Comparison of ENCODE assay signal across 8 cellular contexts in the genomic region with DNA sequence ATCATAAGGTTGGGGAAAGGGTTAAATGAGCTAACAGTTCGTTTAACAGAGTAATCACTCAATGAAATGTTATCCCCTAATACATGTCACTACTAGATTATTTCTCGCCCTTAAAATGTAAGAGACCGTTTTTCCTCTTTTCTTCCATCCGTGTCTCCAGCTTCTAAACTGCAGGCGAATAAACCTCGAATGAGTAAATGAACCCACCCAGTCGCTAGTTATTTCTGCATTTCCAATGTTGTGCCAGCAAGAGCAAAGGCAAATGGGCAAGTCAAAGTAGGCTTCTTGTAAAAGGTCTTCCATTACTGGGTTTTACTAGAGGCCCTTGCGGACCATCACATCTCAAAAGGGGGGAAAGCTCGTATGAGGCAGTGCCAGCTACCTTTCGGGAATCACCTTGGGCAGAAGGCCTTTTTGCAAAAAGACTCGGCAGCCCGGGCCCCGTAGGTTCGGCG. TPM values are rescaled to one million over a fixed set of nuclear protein-coding genes. Genes with fewer than 3 reads are reported as not detected.
DNase-seq lines count a peak whose midpoint lies in the region; ATAC-seq and TF ChIP-seq lines count a peak whose summit lies in the region.

No MANE protein-coding gene starts in this region.

- H3K4me1 ChIP-seq in right cardiac atrium (ENCODE audit: control insufficient read depth, insufficient read depth, low read length) = no peaks in the 10 kb centered on the region

- H3K9me3 ChIP-seq in SU-DHL-6 (ENCODE audit: insufficient read depth, low read length) = no peaks in the 10 kb centered on the region
- H3K9me3 ChIP-seq in right cardiac atrium (ENCODE audit: control insufficient read depth, low read length) = no peaks in the 10 kb centered on the region

- WGBS in right cardiac atrium = 7% methylated on average over 15 of the region's 15 CpGs

- peaks cover 42% of the 10 kb centered on the region for H3K79me2 ChIP-seq in SU-DHL-6 (ENCODE audit: insufficient read depth, low read length)

- no peak for ATAC-seq in right cardiac atrium
- peak; percentile 9 to 14 for ATAC-seq in stimulated activated naive B cell treated with anti-CD40 and anti-IgM and Interleukin-4, amounts not matched to agents 10 μg/mL and 1 μg/mL and 100 μg/mL, for 72 hours (replicated peaks)

- POLR2A ChIA-PET in activated CD4-positive, alpha-beta T cell treated with anti-CD3 and anti-CD28 coated beads, Interleukin-2, amount 10 ng/mL, durations not matched to agents 7 days and 5 days (lab: Charles Lee) = no interaction called here

- H3K27ac ChIP-seq in SU-DHL-6 (ENCODE audit: low read depth, low read length) (peak overlapping the region; percentile 77), right cardiac atrium (ENCODE audit: low read length) (peak overlapping the region; percentile 85)

- H3K4me1 Mint-ChIP-seq in activated CD4-positive, alpha-beta T cell treated with anti-CD3 and anti-CD28 coated beads, Interleukin-2, amount 10 ng/mL, durations not matched to agents 7 days and 5 days = peaks cover 49% of the 10 kb centered on the region
- H3K4me1 Mint-ChIP-seq in stimulated activated naive B cell treated with anti-CD40 and anti-IgM and Interleukin-4, amounts not matched to agents 10 μg/mL and 1 μg/mL and 100 μg/mL, for 72 hours = peaks cover 15 to 49% of the 10 kb centered on the region in 2 donors

- H3K4me3 Mint-ChIP-seq in activated CD4-positive, alpha-beta T cell treated with anti-CD3 and anti-CD28 coated beads, Interleukin-2, amount 10 ng/mL, durations not matched to agents 7 days and 5 days = peak overlapping the region; percentile 74
- peak overlapping the region; percentile 89 to 93 for H3K4me3 Mint-ChIP-seq in stimulated activated naive B cell treated with anti-CD40 and anti-IgM and Interleukin-4, amounts not matched to agents 10 μg/mL and 1 μg/mL and 100 μg/mL, for 72 hours

- H3K27me3 Mint-ChIP-seq in activated CD4-positive, alpha-beta T cell treated with anti-CD3 and anti-CD28 coated beads, Interleukin-2, amount 10 ng/mL, durations not matched to agents 7 days and 5 days = peaks cover 2% of the 10 kb centered on the region
- H3K27me3 Mint-ChIP-seq in stimulated activated naive B cell treated with anti-CD40 and anti-IgM and Interleukin-4, amounts not matched to agents 10 μg/mL and 1 μg/mL and 100 μg/mL, for 72 hours = peaks cover 0 to 3% of the 10 kb centered on the region in 2 donors

- no peak for TF ChIP-seq CTCF in SU-DHL-6 (IDR thresholded peaks at IDR 0.05; ENCODE audit: insufficient read depth, low read length, poor library complexity, severe bottlenecking)

- DNase-seq in activated CD4-positive, alpha-beta T cell treated with anti-CD3 and anti-CD28 coated beads, Interleukin-2, amount 10 ng/mL, durations not matched to agents 7 days and 5 days = no peak
- no peak for DNase-seq in activated CD4-positive, alpha-beta T cell treated with anti-CD3 and anti-CD28 coated beads for 4 hours
- DNase-seq in right cardiac atrium = no peak
- DNase-seq in stimulated activated naive B cell treated with anti-CD40 and anti-IgM and Interleukin-4, amounts not matched to agents 10 μg/mL and 1 μg/mL and 100 μg/mL, for 72 hours = no peak
- DNase-seq in NK-92 (lab: John Stamatoyannopoulos, UW; ENCODE audit: unreplicated experiment) = no peak
- DNase-seq in SW 1271 (lab: John Stamatoyannopoulos, UW) = no peak
- DNase-seq in dermis blood vessel endothelial cell = no peak

- peak overlapping the region; percentile 96 for H2AFZ ChIP-seq in SU-DHL-6 (ENCODE audit: low read depth, low read length, severe bottlenecking)

- 0 out of 2 replicates have a peak, but pooled peaks cover 5% of the 10 kb centered on the region for H3F3A ChIP-seq in SU-DHL-6 (ENCODE audit: insufficient read depth)

- no peaks in the 10 kb centered on the region for H3K9me2 ChIP-seq in SU-DHL-6 (replicated peaks; ENCODE audit: insufficient read depth, low read length)

- H3K36me3 ChIP-seq in SU-DHL-6 (ENCODE audit: low read length) = no peaks in the 10 kb centered on the region

- H3K4me3 ChIP-seq in SU-DHL-6 (ENCODE audit: insufficient read depth, low read length, poor library complexity, severe bottlenecking) (peak overlapping the region; percentile 87), right cardiac atrium (ENCODE audit: low read length) (peak overlapping the region; percentile 68)

- H3K36me3 Mint-ChIP-seq in activated CD4-positive, alpha-beta T cell treated with anti-CD3 and anti-CD28 coated beads, Interleukin-2, amount 10 ng/mL, durations not matched to agents 7 days and 5 days (ENCODE audit: low read depth) = peaks cover 36% of the 10 kb centered on the region
- peaks cover 3 to 5% of the 10 kb centered on the region in 2 donors for H3K36me3 Mint-ChIP-seq in stimulated activated naive B cell treated with anti-CD40 and anti-IgM and Interleukin-4, amounts not matched to agents 10 μg/mL and 1 μg/mL and 100 μg/mL, for 72 hours

- H3K27ac Mint-ChIP-seq in activated CD4-positive, alpha-beta T cell treated with anti-CD3 and anti-CD28 coated beads, Interleukin-2, amount 10 ng/mL, durations not matched to agents 7 days and 5 days = peak overlapping the region; percentile 91
- H3K27ac Mint-ChIP-seq in stimulated activated naive B cell treated with anti-CD40 and anti-IgM and Interleukin-4, amounts not matched to agents 10 μg/mL and 1 μg/mL and 100 μg/mL, for 72 hours = peak overlapping the region; percentile 93

- H3K9ac ChIP-seq in SU-DHL-6 (ENCODE audit: low read length) = peak overlapping the region; percentile 80

- peaks cover 5% of the 10 kb centered on the region for H3K9me3 Mint-ChIP-seq in activated CD4-positive, alpha-beta T cell treated with anti-CD3 and anti-CD28 coated beads, Interleukin-2, amount 10 ng/mL, durations not matched to agents 7 days and 5 days
- no peaks in the 10 kb centered on the region for H3K9me3 Mint-ChIP-seq in stimulated activated naive B cell treated with anti-CD40 and anti-IgM and Interleukin-4, amounts not matched to agents 10 μg/mL and 1 μg/mL and 100 μg/mL, for 72 hours

- peak overlapping the region; percentile 94 for H3K4me2 ChIP-seq in SU-DHL-6 (ENCODE audit: low read depth, low read length, poor library complexity, severe bottlenecking)

- H3K27me3 ChIP-seq in SU-DHL-6 (ENCODE audit: low read length) (no peaks in the 10 kb centered on the region), right cardiac atrium (ENCODE audit: control insufficient read depth, insufficient read depth) (no peaks in the 10 kb centered on the region)

- intact Hi-C loops in right cardiac atrium (cut with DNase I) = loop anchor here in 1 of 4 donors (5.0 kb wide), 1 partner anchor 100 kb away; the partner anchor contains the start of gene SDHAF4

- CTCF ChIA-PET in activated CD4-positive, alpha-beta T cell treated with anti-CD3 and anti-CD28 coated beads, Interleukin-2, amount 10 ng/mL, durations not matched to agents 7 days and 5 days (lab: Charles Lee) = interaction anchor here (0.8 to 2.4 kb wide), 7 partner anchors 11 to 40 kb away, joined by 3 to 7 read pairs (median 5); no protein-coding TSS in a partner anchor

- peaks cover 19% of the 10 kb centered on the region for H4K20me1 ChIP-seq in SU-DHL-6 (ENCODE audit: low read depth, low read length)

RNA-seq across cellular contexts. Expression of gene SMAP1, which starts 0.4 kb away (rescaled TPM):
- total RNA-seq in activated CD4-positive, alpha-beta T cell treated with anti-CD3 and anti-CD28 coated beads, Interleukin-2, amount 10 ng/mL, durations not matched to agents 7 days and 5 days = 10 to 100 TPM; 51.2 to 62.0 TPM
- 10 to 100 TPM; 27.5 to 36.0 (median 31.5) TPM for total RNA-seq in right cardiac atrium
- 16.2 TPM for polyA plus RNA-seq in right cardiac atrium
- 16.3 and 25.8 TPM in 2 replicates for total RNA-seq in dermis blood vessel endothelial cell

Comparison
In these comparisons a context has a peak if more than half of its experiments do, and no peak if none do; other contexts are left out.
1. ATAC-seq: peak in stimulated activated naive B cell treated with anti-CD40 and anti-IgM and Interleukin-4, amounts not matched to agents 10 μg/mL and 1 μg/mL and 100 μg/mL, for 72 hours (2 of 2); none in right cardiac atrium (0 of 2).